ENCODE assay signal across 9 cellular contexts in genomic region chr1:204411451-204412245, GRCh38. TPM values are rescaled to one million over a fixed set of nuclear protein-coding genes. Genes with fewer than 3 reads are reported as not detected.
DNase-seq lines count a peak whose midpoint lies in the region; ATAC-seq, FAIRE-seq and TF ChIP-seq lines count a peak whose summit lies in the region.
"Had no signal": no experiment of that assay in that cellular context is flagged by ENCODE, and none has a peak within 500 bp of the region (broad histone marks: within the 10 kb centered on the region; RNA-seq: fewer than 3 reads in every experiment).

PPP1R15B (minus strand) TSS chr1:204411817; CDS start chr1:204411411, 406 bp downstream.

- H3K9me1 ChIP-seq in keratinocyte (ENCODE audit: control insufficient read depth, extremely low read depth, insufficient read depth, low read length) = no peaks in the 10 kb centered on the region

- peaks cover 50% of the 10 kb centered on the region for H3K79me2 ChIP-seq in keratinocyte (ENCODE audit: control insufficient read depth, insufficient read depth, low read length)

- peaks cover 5% of the 10 kb centered on the region for H3K4me1 ChIP-seq in keratinocyte (ENCODE audit: control insufficient read depth, extremely low read depth, insufficient read depth, low read length)

- H3K27me3 ChIP-seq in keratinocyte (ENCODE audit: control insufficient read depth, extremely low read depth, insufficient read depth, low read length) = no peaks in the 10 kb centered on the region

- FAIRE-seq in keratinocyte (lab: Jason Lieb, UNC) = peak; percentile 13
- FAIRE-seq: colon had no signal

- dilution Hi-C loops in keratinocyte (cut with MboI; ENCODE audit: extremely low pct_ligation_motif_present, low sequenced_read_pairs) = no loop called here

- DNase-seq in AG09319 (ENCODE audit: extremely low read depth, low read depth) (peak; percentile 99), NCI-H460 (ENCODE audit: extremely low read depth, low read depth) (peak; percentile 99), cerebellar nuclear complex (lab: John Stamatoyannopoulos, UW) (peak; percentile 73 to 90), keratinocyte (ENCODE audit: low read depth, low spot score) (peak; percentile 85)
- DNase-seq in activated CD4-positive, CD25-positive, alpha-beta regulatory T cell treated with anti-CD3 and anti-CD28 coated beads, Interleukin-2, amount 50 U/mL, for 72 hours = peak; percentile 97
- DNase-seq in stimulated activated CD4-positive, alpha-beta T cell treated with anti-CD3 and anti-CD28 coated beads, Interleukin-15, amount 100 ng/mL, for 1 hour (ENCODE audit: low read depth in 1 of 2, low spot score in 1 of 2) = peak; percentile 94 to 97

- H4K20me1 ChIP-seq in keratinocyte (ENCODE audit: control insufficient read depth, extremely low read depth, insufficient read depth, low read length) = peaks cover 24% of the 10 kb centered on the region

- H3K4me3 ChIP-seq in keratinocyte (ENCODE audit: control insufficient read depth in 2 of 3, extremely low read depth in 1 of 3, insufficient read depth in 2 of 3, low read depth in 1 of 3, low read length in 3 of 3) = peak within 1 kb of the TSS; percentile 88 to 100 (median 89)

- peak within 1 kb of the TSS; percentile 73 for H2AFZ ChIP-seq in keratinocyte (ENCODE audit: control insufficient read depth, low read length)

- no peak for TF ChIP-seq CTCF in AG09319 (IDR thresholded peaks at IDR 0.05; ENCODE audit: low read depth, low read length)
- no peak for TF ChIP-seq CTCF in keratinocyte (optimal IDR thresholded peaks at IDR 0.05 in 1 of 3, IDR thresholded peaks at IDR 0.05 in 1 of 3, conservative IDR thresholded peaks at IDR 0.05 in 1 of 3; ENCODE audit: extremely low read depth in 1 of 3, insufficient read depth in 2 of 3, low read length in 3 of 3)

- H3K27ac ChIP-seq in keratinocyte (ENCODE audit: control insufficient read depth, insufficient read depth, low read length) = peak within 1 kb of the TSS; percentile 98

- H3K9me3 ChIP-seq in keratinocyte (ENCODE audit: control insufficient read depth, low read depth, low read length) = no peaks in the 10 kb centered on the region

- ATAC-seq in GM19035 (IDR thresholded peaks at IDR 0.05; ENCODE audit: unreplicated experiment) (peak; percentile 93), HG03354 (IDR thresholded peaks at IDR 0.05; ENCODE audit: poor library complexity, severe bottlenecking, unreplicated experiment) (peak; percentile 88)

- H3K9ac ChIP-seq in keratinocyte (ENCODE audit: control insufficient read depth, extremely low read depth, insufficient read depth, low read length) = peak within 1 kb of the TSS; percentile 99

- H3K4me2 ChIP-seq in keratinocyte (ENCODE audit: control insufficient read depth, extremely low read depth, insufficient read depth, low read depth, low read length) = peak within 1 kb of the TSS; percentile 92

- H3K36me3 ChIP-seq in keratinocyte (ENCODE audit: control insufficient read depth in 2 of 2, extremely low read depth in 1 of 2, insufficient read depth in 2 of 2, low read length in 2 of 2) = peaks cover 0 to 9% of the 10 kb centered on the region in 2 experiments

RNA-seq across cellular contexts. Expression of gene PPP1R15B, which starts in this region (rescaled TPM):
- 96.7 and 106 TPM in 2 replicates for total RNA-seq in NCI-H460 (2014; rRNA removed; shearing (Covaris generic))
- polyA plus RNA-seq in NCI-H460 (2014; cell fraction: nucleus; rRNA removed) = 50.7 and 68.3 TPM in 2 replicates
- polyA plus RNA-seq in keratinocyte = 13.7 to 22.8 TPM (median 19.1 TPM) in 3 replicates
- 18.5 TPM for polyA plus RNA-seq in keratinocyte (2011; ENCODE audit: low read depth)
- 8.2 and 13.5 TPM in 2 replicates for polyA plus RNA-seq in keratinocyte (2011; cell fraction: cytosol; rRNA removed)
- polyA plus RNA-seq in keratinocyte (2011; cell fraction: nucleus; rRNA removed) = 29.7 and 36.0 TPM in 2 replicates
- polyA plus RNA-seq in keratinocyte (2012; ENCODE audit: low replicate concordance) = 15.0 and 20.0 TPM in 2 replicates
- polyA minus RNA-seq in keratinocyte = 19.4 to 27.1 TPM (median 26.7 TPM) in 3 replicates
- polyA minus RNA-seq in keratinocyte (2011; cell fraction: cytosol; rRNA and poly(A)+ RNA removed) = 23.6 TPM
- 41.9 and 58.3 TPM in 2 replicates for polyA minus RNA-seq in keratinocyte (2011; cell fraction: nucleus; rRNA and poly(A)+ RNA removed)

Comparison
In these comparisons a context has a peak if more than half of its experiments do, and no peak if none do; other contexts are left out.
1. Peak in every context shown above with its lines: DNase-seq, ATAC-seq, H3K4me3 ChIP-seq and H3K27ac ChIP-seq.